8 cellular contexts compared by ENCODE assay signal in the genomic region with DNA sequence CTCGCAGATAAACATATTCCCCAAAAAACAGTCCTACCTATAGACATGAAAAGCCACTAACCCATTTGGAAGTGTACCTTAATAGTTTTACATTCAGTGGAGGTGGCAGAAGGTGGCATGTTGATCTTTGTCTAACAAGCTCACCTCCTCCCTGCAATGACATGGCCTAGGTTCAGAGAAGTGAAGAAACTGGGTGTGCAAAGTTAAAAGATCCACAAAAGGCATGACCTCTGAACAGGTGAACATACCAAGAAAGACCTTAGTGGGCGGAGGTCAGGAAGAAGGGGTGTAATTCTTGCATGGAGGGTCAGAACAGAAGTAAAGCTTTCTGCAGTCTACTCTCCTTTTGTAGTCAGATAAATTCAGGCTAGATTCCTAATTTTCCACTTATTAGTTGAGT. TPM values are rescaled to one million over a fixed set of nuclear protein-coding genes. Genes with fewer than 3 reads are reported as not detected.
A peak's percentile ranks its signal among the peaks of the same experiment; 100 is the strongest.
DNase-seq lines count a peak whose midpoint lies in the region; ATAC-seq and TF ChIP-seq lines count a peak whose summit lies in the region.

No MANE protein-coding gene starts in this region.

- H3K27me3 Mint-ChIP-seq in naive B cell = no peaks in the 10 kb centered on the region

- H3K4me3 ChIP-seq in DND-41 (ENCODE audit: low read depth in 1 of 2, low read length in 2 of 2) (peak overlapping the region; percentile 79 to 82), KMS-11 (IDR thresholded peaks at IDR 0.05; ENCODE audit: insufficient read depth, low read depth, low read length) (peak overlapping the region; percentile 95), choroid plexus epithelial cell (ENCODE audit: low read depth, low read length) (peak overlapping the region; percentile 95)

- DNase-seq in DND-41 (no peak), choroid plexus epithelial cell (ENCODE audit: low read depth) (no peak), naive B cell (no peak), hypothalamus (lab: John Stamatoyannopoulos, UW) (no peak), NCI-H2171 (lab: John Stamatoyannopoulos, UW) (no peak), NCI-H2107 treated with DMSO at 0.1 percent for 48 hours (lab: John Stamatoyannopoulos, UW; ENCODE audit: unreplicated experiment) (no peak)

- peak overlapping the region; percentile 82 for H3K9ac ChIP-seq in DND-41 (ENCODE audit: low read depth, low read length)
- H3K9ac ChIP-seq in KMS-11 = peak overlapping the region; percentile 99

- H3K27me3 ChIP-seq in DND-41 (ENCODE audit: insufficient read depth, low read length, poor library complexity) (no peaks in the 10 kb centered on the region), KMS-11 (ENCODE audit: insufficient read depth, low read depth) (no peaks in the 10 kb centered on the region)

- H3K79me2 ChIP-seq in DND-41 (ENCODE audit: insufficient read depth, low read length) (peaks cover 44% of the 10 kb centered on the region), KMS-11 (ENCODE audit: insufficient read depth, low read depth) (peaks cover 37% of the 10 kb centered on the region)

- H3K9me3 ChIP-seq in DND-41 (ENCODE audit: insufficient read depth, low read length, severe bottlenecking) = no peaks in the 10 kb centered on the region

- peak overlapping the region; percentile 94 to 100 (median 98) for H3K4me3 Mint-ChIP-seq in naive B cell

- H3K4me2 ChIP-seq in DND-41 (ENCODE audit: insufficient read depth, low read length) (peak overlapping the region; percentile 97), KMS-11 (peak overlapping the region; percentile 95)

- ATAC-seq in DND-41 (ENCODE audit: insufficient read depth, low read depth) (no peak), naive B cell (ENCODE audit: low read depth in 2 of 2) (no peak), GM18861 (IDR thresholded peaks at IDR 0.05; ENCODE audit: unreplicated experiment) (no peak)

- no peaks in the 10 kb centered on the region for H3K9me3 Mint-ChIP-seq in naive B cell

- H3K4me1 ChIP-seq in DND-41 (ENCODE audit: insufficient read depth, low read length) (peaks cover 36% of the 10 kb centered on the region), KMS-11 (ENCODE audit: low read depth, poor library complexity, severe bottlenecking) (peaks cover 15% of the 10 kb centered on the region)

- H4K20me1 ChIP-seq in DND-41 (ENCODE audit: insufficient read depth, low read length) (no peaks in the 10 kb centered on the region), KMS-11 (ENCODE audit: insufficient read depth) (no peaks in the 10 kb centered on the region; the same call in 1 of the 2 replicates)

- TF ChIP-seq CTCF in DND-41 (IDR thresholded peaks at IDR 0.05; ENCODE audit: borderline replicate concordance, extremely low read depth, low read length, poor library complexity, severe bottlenecking) (no peak), KMS-11 (conservative IDR thresholded peaks at IDR 0.05; ENCODE audit: low read depth, low read length) (no peak), choroid plexus epithelial cell (conservative IDR thresholded peaks at IDR 0.05; ENCODE audit: low read depth, low read length) (no peak)

- H2AFZ ChIP-seq in DND-41 (ENCODE audit: low read depth, low read length) = peak overlapping the region; percentile 87
- H2AFZ ChIP-seq in KMS-11 (ENCODE audit: low read depth) = peak overlapping the region; percentile 80

- peak overlapping the region; percentile 94 to 99 (median 96) for H3K27ac Mint-ChIP-seq in naive B cell

- H3K36me3 ChIP-seq in DND-41 (ENCODE audit: insufficient read depth, low read length) (peaks cover 45% of the 10 kb centered on the region), KMS-11 (ENCODE audit: insufficient read depth) (peaks cover 24% of the 10 kb centered on the region; the same call in 1 of the 2 replicates)

- H3K4me1 Mint-ChIP-seq in naive B cell = peaks cover 24 to 39% (median 26%) of the 10 kb centered on the region in 3 donors

- H3K36me3 Mint-ChIP-seq in naive B cell = peaks cover 3 to 12% of the 10 kb centered on the region in 2 donors

- H3K27ac ChIP-seq in DND-41 (ENCODE audit: low read length) (peak overlapping the region; percentile 85), KMS-11 (peak overlapping the region; percentile 83)

RNA-seq across cellular contexts. Expression of a gene that starts 0.8 kb away (rescaled TPM):
- polyA plus RNA-seq in naive B cell (ENCODE audit: low read depth in 6 of 6) = 10 to 100 TPM; 44.7 to 79.5 (median 73.9) TPM
